8 cellular contexts compared by ENCODE assay signal in genomic region chr12:64759035-64759894, GRCh38. TPM values are rescaled to one million over a fixed set of nuclear protein-coding genes. Genes with fewer than 3 reads are reported as not detected.
DNase-seq lines count a peak whose midpoint lies in the region; ATAC-seq and TF ChIP-seq lines count a peak whose summit lies in the region.

Gene GNS, minus strand, starts transcription at chr12:64759406. Its CDS starts 130 bp downstream, at chr12:64759276.

- peak within 1 kb of the TSS; percentile 23 for H3K27ac ChIP-seq in fibroblast of lung (ENCODE audit: insufficient read depth, low read length)

- H3K36me3 ChIP-seq in fibroblast of lung (ENCODE audit: control insufficient read depth, insufficient read depth, low read length): no peaks in the 10 kb centered on the region

- no peaks in the 10 kb centered on the region for H4K20me1 ChIP-seq in fibroblast of lung (ENCODE audit: control insufficient read depth, extremely low read depth, insufficient read depth, low read length)

- no peak for TF ChIP-seq CTCF in fibroblast of lung (conservative IDR thresholded peaks at IDR 0.05 in 1 of 2, IDR thresholded peaks at IDR 0.05 in 1 of 2; ENCODE audit: low read depth in 1 of 2, low read length in 2 of 2)

- H3K9me3 ChIP-seq in fibroblast of lung (ENCODE audit: control insufficient read depth, insufficient read depth, low read depth, low read length): no peaks in the 10 kb centered on the region

- POLR2A ChIA-PET in naive thymus-derived CD8-positive, alpha-beta T cell (lab: Charles Lee): interaction anchor here (0.6 to 2.7 kb wide), 3 partner anchors 20 to 150 kb away, joined by 3 to 9 read pairs (median 3); no protein-coding TSS in a partner anchor

- H3K4me3 Mint-ChIP-seq in activated T-helper 17 cell treated with anti-CD3 and anti-CD28 coated beads, Interleukin-2, amount 50 U/mL, for 72 hours: peak within 1 kb of the TSS; percentile 89
- peak within 1 kb of the TSS; percentile 94 to 99 (median 96) for H3K4me3 Mint-ChIP-seq in naive thymus-derived CD8-positive, alpha-beta T cell

- H3K9ac ChIP-seq in fibroblast of lung (ENCODE audit: insufficient read depth, low read length): peak within 1 kb of the TSS; percentile 70

- H3K27me3 ChIP-seq in fibroblast of lung (ENCODE audit: control insufficient read depth, insufficient read depth, low read length): no peaks in the 10 kb centered on the region

- H3K27me3 Mint-ChIP-seq in activated T-helper 17 cell treated with anti-CD3 and anti-CD28 coated beads, Interleukin-2, amount 50 U/mL, for 72 hours: no peaks in the 10 kb centered on the region
- no peaks in the 10 kb centered on the region for H3K27me3 Mint-ChIP-seq in naive thymus-derived CD8-positive, alpha-beta T cell

- H3K4me2 ChIP-seq in fibroblast of lung (ENCODE audit: extremely low read depth, insufficient read depth, low read length): peak within 1 kb of the TSS; percentile 85

- H3K27ac Mint-ChIP-seq in activated T-helper 17 cell treated with anti-CD3 and anti-CD28 coated beads, Interleukin-2, amount 50 U/mL, for 72 hours: peak within 1 kb of the TSS; percentile 92
- H3K27ac Mint-ChIP-seq in naive thymus-derived CD8-positive, alpha-beta T cell: peak within 1 kb of the TSS; percentile 78 to 98 (median 93)

- DNase-seq in DMS79 treated with DMSO at 0.1 percent for 48 hours (lab: John Stamatoyannopoulos, UW): peak; percentile 62
- DNase-seq in LHCN-M2 (ENCODE audit: low read depth): peak; percentile 90
- peak; percentile 95 for DNase-seq in RPMI8226
- DNase-seq in fibroblast of lung (ENCODE audit: low read depth in 2 of 2): peak; percentile 89 to 93
- peak; percentile 80 to 97 (median 88) for DNase-seq in naive thymus-derived CD8-positive, alpha-beta T cell
- DNase-seq in stimulated activated naive CD4-positive, alpha-beta T cell (lab: John Stamatoyannopoulos, UW): peak; percentile 73 to 91 (median 84)

- H3K79me2 ChIP-seq in fibroblast of lung (ENCODE audit: control insufficient read depth, insufficient read depth, low read length): peaks cover 11% of the 10 kb centered on the region

- peak; percentile 77 for ATAC-seq in GM21825 (IDR thresholded peaks at IDR 0.05; ENCODE audit: unreplicated experiment)
- ATAC-seq in activated T-helper 17 cell treated with anti-CD3 and anti-CD28 coated beads, Interleukin-2, amount 50 U/mL, for 72 hours (replicated peaks): peak; percentile 91
- ATAC-seq in naive thymus-derived CD8-positive, alpha-beta T cell: peak; percentile 88 to 90

- peaks cover 33% of the 10 kb centered on the region for H3K4me1 Mint-ChIP-seq in activated T-helper 17 cell treated with anti-CD3 and anti-CD28 coated beads, Interleukin-2, amount 50 U/mL, for 72 hours
- peaks cover 13 to 62% (median 45%) of the 10 kb centered on the region in 4 donors for H3K4me1 Mint-ChIP-seq in naive thymus-derived CD8-positive, alpha-beta T cell

- peak within 1 kb of the TSS; percentile 60 to 97 (median 88) for H3K4me3 ChIP-seq in fibroblast of lung (replicated peaks in 1 of 4; ENCODE audit: control extremely low read depth in 1 of 4, insufficient read depth in 1 of 4, low read depth in 3 of 4, low read length in 4 of 4)

- no peaks in the 10 kb centered on the region for H3K4me1 ChIP-seq in fibroblast of lung (ENCODE audit: control insufficient read depth, extremely low read depth, insufficient read depth, low read length)

- peaks cover 6% of the 10 kb centered on the region for H3K36me3 Mint-ChIP-seq in activated T-helper 17 cell treated with anti-CD3 and anti-CD28 coated beads, Interleukin-2, amount 50 U/mL, for 72 hours (ENCODE audit: low read depth)
- peaks cover 0 to 11% (median 3%) of the 10 kb centered on the region in 3 donors for H3K36me3 Mint-ChIP-seq in naive thymus-derived CD8-positive, alpha-beta T cell

- H3K9me3 Mint-ChIP-seq in activated T-helper 17 cell treated with anti-CD3 and anti-CD28 coated beads, Interleukin-2, amount 50 U/mL, for 72 hours: no peaks in the 10 kb centered on the region
- no peaks in the 10 kb centered on the region for H3K9me3 Mint-ChIP-seq in naive thymus-derived CD8-positive, alpha-beta T cell

- H2AFZ ChIP-seq in fibroblast of lung (ENCODE audit: low read length): peak within 1 kb of the TSS; percentile 79

RNA-seq across cellular contexts. Expression of gene GNS, which starts in this region (rescaled TPM):
- total RNA-seq in LHCN-M2 (2014; rRNA removed) (159 and 181 TPM in 2 replicates), fibroblast of lung (169 and 249 TPM in 2 replicates)
- 72.4 TPM for polyA plus RNA-seq in LHCN-M2 (2012)
- 10 to 100 TPM; 26.2 to 29.9 TPM for total RNA-seq in activated T-helper 17 cell treated with anti-CD3 and anti-CD28 coated beads, Interleukin-2, amount 50 U/mL, for 72 hours
- polyA plus RNA-seq in fibroblast of lung: 165 and 219 TPM in 2 replicates
- 86.9 and 115 TPM in 2 replicates for polyA plus RNA-seq in fibroblast of lung (2012)
- 133 and 189 TPM in 2 replicates for polyA minus RNA-seq in fibroblast of lung (ENCODE audit: low replicate concordance)
- total RNA-seq in naive thymus-derived CD8-positive, alpha-beta T cell: 10 to 100 TPM; 30.1 to 30.2 TPM
- polyA plus RNA-seq in naive thymus-derived CD8-positive, alpha-beta T cell: 10 to 100 TPM; 36.3 to 39.8 (median 38.0) TPM

Comparison
In these comparisons a context has a peak if more than half of its experiments do, and no peak if none do; other contexts are left out.
1. Peak in every context shown above with its lines: DNase-seq, ATAC-seq, H3K4me3 ChIP-seq and H3K27ac ChIP-seq.